Comparison of ENCODE assay signal across 9 cellular contexts in genomic region chr2:241880311-241881073, GRCh38. TPM values are rescaled to one million over a fixed set of nuclear protein-coding genes. Genes with fewer than 3 reads are reported as not detected.
DNase-seq lines count a peak whose midpoint lies in the region; ATAC-seq, FAIRE-seq and TF ChIP-seq lines count a peak whose summit lies in the region.
"Had no signal": no experiment of that assay in that cellular context is flagged by ENCODE, and none has a peak within 500 bp of the region (broad histone marks: within the 10 kb centered on the region; RNA-seq: fewer than 3 reads in every experiment).

No MANE protein-coding gene starts in this region.

- H3K36me3 ChIP-seq in right lobe of liver, result no peaks in the 10 kb centered on the region
- no peaks in the 10 kb centered on the region for H3K36me3 ChIP-seq in HepG2 (replicated peaks in 1 of 2; ENCODE audit: control insufficient read depth in 1 of 2, insufficient read depth in 2 of 2, low read length in 2 of 2)
- no peaks in the 10 kb centered on the region for H3K36me3 ChIP-seq in body of pancreas (replicated peaks in 1 of 2; ENCODE audit: insufficient read depth in 1 of 2, low read depth in 2 of 2)
- no peaks in the 10 kb centered on the region for H3K36me3 ChIP-seq in mesendoderm (ENCODE audit: control insufficient read depth, insufficient read depth, low read length)
- no peaks in the 10 kb centered on the region for H3K36me3 ChIP-seq in uterus

- H3K27ac ChIP-seq in right lobe of liver (no peak overlapping the region), HepG2 (ENCODE audit: extremely low read length, insufficient read depth, low read length) (no peak overlapping the region), body of pancreas (peak overlapping the region in 3 of 4 donors; percentile 96 to 98 (median 97)), mesendoderm (ENCODE audit: low read depth, low read length) (no peak overlapping the region), uterus (peak overlapping the region; percentile 74 to 91)

- no peaks in the 10 kb centered on the region for H3K79me1 ChIP-seq in mesendoderm (ENCODE audit: low read length)

- no peak overlapping the region for H3K23ac ChIP-seq in mesendoderm (ENCODE audit: low read length)

- H3K79me2 ChIP-seq in HepG2 (ENCODE audit: insufficient read depth, low read length) (no peaks in the 10 kb centered on the region), mesendoderm (ENCODE audit: control insufficient read depth, insufficient read depth, low read length) (no peaks in the 10 kb centered on the region)

- WGBS in right lobe of liver (ENCODE audit: insufficient coverage, low coverage, low lambda C conversion rate, missing lambda C conversion rate), result 94% methylated on average over 7 of the region's 16 CpGs
- WGBS in HepG2 (ENCODE audit: low lambda C conversion rate), result 54% methylated on average over 15 of the region's 16 CpGs
- WGBS in body of pancreas, 2 donors, result 73 to 83% methylated on average over 11 to 16 of the region's 16 CpGs
- no CpG with 5 or more reads among the region's 16 CpGs for WGBS in mesendoderm (ENCODE audit: extremely low coverage, insufficient coverage, low lambda C conversion rate)

- TF ChIP-seq EP300 in HepG2 (IDR thresholded peaks at IDR 0.05; ENCODE audit: low read depth in 2 of 2, low read length in 2 of 2) (no peak), HepG2 (CRISPR knock-in tag; IDR thresholded peaks at IDR 0.05; ENCODE audit: borderline replicate concordance) (no peak)

- no TSS peak for BruUV-seq in HepG2 (replicated peaks; lab: Mats Ljungman, UMichigan)

- CTCF ChIA-PET in HepG2 (lab: Yijun Ruan, JAX; ENCODE audit: low intra/inter-chr PET ratio, low total read pairs), result no interaction called here

- H4K20me1 ChIP-seq in HepG2 (ENCODE audit: insufficient read depth, low read length), result no peaks in the 10 kb centered on the region

- intact Hi-C loops in right lobe of liver (cut with DNase I) (no loop called here), HepG2 (cut with micrococcal nuclease; ENCODE audit: unreplicated experiment) (no loop called here), body of pancreas (cut with DNase I) (no loop called here), uterus (cut with DNase I; ENCODE audit: low total_unique reads) (no loop called here)

- no peak overlapping the region for H2BK5ac ChIP-seq in mesendoderm (ENCODE audit: low read length)

- no peak overlapping the region for H4K8ac ChIP-seq in mesendoderm (ENCODE audit: low read depth, low read length)

- TF ChIP-seq POLR2A in right lobe of liver (IDR thresholded peaks at IDR 0.05), result no peak
- TF ChIP-seq POLR2A in HepG2 (IDR thresholded peaks at IDR 0.05; ENCODE audit: insufficient read depth in 1 of 2, low read depth in 2 of 2, low read length in 2 of 2), result no peak
- no peak for TF ChIP-seq POLR2A in body of pancreas (IDR thresholded peaks at IDR 0.05)
- no peak for TF ChIP-seq POLR2A in uterus (IDR thresholded peaks at IDR 0.05)

- no peak overlapping the region for H3K18ac ChIP-seq in mesendoderm (ENCODE audit: low read length)

- no peak overlapping the region for H2AK5ac ChIP-seq in mesendoderm (ENCODE audit: low read length)

- H3K9me3 ChIP-seq in right lobe of liver, result no peaks in the 10 kb centered on the region
- H3K9me3 ChIP-seq in HepG2 (ENCODE audit: low read length), result peaks cover 2% of the 10 kb centered on the region
- no peaks in the 10 kb centered on the region for H3K9me3 ChIP-seq in body of pancreas
- H3K9me3 ChIP-seq in uterus, result no peaks in the 10 kb centered on the region

- TF ChIP-seq CTCF in right lobe of liver (IDR thresholded peaks at IDR 0.05) (no peak), HepG2 (CRISPR knock-in tag; IDR thresholded peaks at IDR 0.05) (no peak), body of pancreas (IDR thresholded peaks at IDR 0.05) (no peak), uterus (IDR thresholded peaks at IDR 0.05) (no peak)

- H2BK15ac ChIP-seq in mesendoderm (replicated peaks; ENCODE audit: low read depth), result no peak overlapping the region

- H3K27me3 ChIP-seq in right lobe of liver, result no peaks in the 10 kb centered on the region
- H3K27me3 ChIP-seq in HepG2 (ENCODE audit: control insufficient read depth in 1 of 2, insufficient read depth in 2 of 2, low read length in 2 of 2), result peaks cover 7 to 37% of the 10 kb centered on the region in 2 experiments
- no peaks in the 10 kb centered on the region for H3K27me3 ChIP-seq in body of pancreas
- H3K27me3 ChIP-seq in mesendoderm (ENCODE audit: insufficient read depth, low read length, poor library complexity), result no peaks in the 10 kb centered on the region
- H3K27me3 ChIP-seq in uterus, result no peaks in the 10 kb centered on the region

- no peak overlapping the region for H3K9ac ChIP-seq in HepG2 (ENCODE audit: insufficient read depth, low read depth, low read length)
- H3K9ac ChIP-seq in mesendoderm (ENCODE audit: low read length), result peak overlapping the region; percentile 82

- H3K4ac ChIP-seq in mesendoderm (ENCODE audit: low read depth, low read length), result no peak overlapping the region

- no peak for FAIRE-seq in HepG2 (lab: Jason Lieb, UNC)

- no peak overlapping the region for H2AFZ ChIP-seq in HepG2 (ENCODE audit: low read length)

- H3K4me2 ChIP-seq in HepG2 (ENCODE audit: low read depth, low read length), result no peak overlapping the region
- H3K4me2 ChIP-seq in mesendoderm (ENCODE audit: low read length), result peak overlapping the region; percentile 67

- H3K56ac ChIP-seq in mesendoderm (ENCODE audit: low read length), result peak overlapping the region; percentile 90

- H2BK120ac ChIP-seq in mesendoderm (ENCODE audit: low read depth, low read length), result no peak overlapping the region

- no peak for ATAC-seq in right lobe of liver
- no peak for ATAC-seq in HepG2
- ATAC-seq in body of pancreas, result no peak
- ATAC-seq in HG03139 (IDR thresholded peaks at IDR 0.05; ENCODE audit: unreplicated experiment), result no peak

- no peak for TF ChIP-seq RAD21 in HepG2 (CRISPR knock-in tag; IDR thresholded peaks at IDR 0.05)

- no peak for DNase-seq in right lobe of liver
- DNase-seq in HepG2 (ENCODE audit: low spot score), result no peak
- DNase-seq in body of pancreas, result no peak
- no peak for DNase-seq in mesendoderm
- no peak for DNase-seq in uterus
- DNase-seq in DMS114 treated with DMSO at 0.1 percent for 48 hours (lab: John Stamatoyannopoulos, UW; ENCODE audit: unreplicated experiment), result no peak
- no peak for DNase-seq in OCI-M2 (lab: John Stamatoyannopoulos, UW; ENCODE audit: unreplicated experiment)

- H3K4me3 ChIP-seq in right lobe of liver, result peak overlapping the region in 2 of 3 donors; percentile 45 to 58
- H3K4me3 ChIP-seq in HepG2 (replicated peaks in 1 of 3; ENCODE audit: insufficient read depth in 1 of 3, low read depth in 2 of 3, low read length in 3 of 3), result no peak overlapping the region
- H3K4me3 ChIP-seq in body of pancreas, result no peak overlapping the region
- no peak overlapping the region for H3K4me3 ChIP-seq in mesendoderm (ENCODE audit: low read length)
- H3K4me3 ChIP-seq in uterus, result peak overlapping the region; percentile 58 to 62

- H4K5ac ChIP-seq in mesendoderm (ENCODE audit: low read length), result no peak overlapping the region

- in situ Hi-C loops in HepG2 (cut with HindIII; ENCODE audit: extremely low pct_ligation_motif_present, low pct_unique_long_range_greater_than_20kb), result no loop called here

- H3K4me1 ChIP-seq in right lobe of liver, result peaks cover 0 to 14% (median 3%) of the 10 kb centered on the region in 4 donors
- peaks cover 21% of the 10 kb centered on the region for H3K4me1 ChIP-seq in HepG2 (ENCODE audit: insufficient read depth, low read length)
- H3K4me1 ChIP-seq in body of pancreas, result peaks cover 35% of the 10 kb centered on the region
- peaks cover 2% of the 10 kb centered on the region for H3K4me1 ChIP-seq in mesendoderm (ENCODE audit: control insufficient read depth, low read depth, low read length)
- peaks cover 7 to 18% of the 10 kb centered on the region in 2 donors for H3K4me1 ChIP-seq in uterus

- POLR2A ChIA-PET in HepG2 (lab: Yijun Ruan, JAX), result no interaction called here

RNA-seq across cellular contexts. Expression of gene RTP5, which starts 11.0 kb away (rescaled TPM):
- total RNA-seq in right lobe of liver (not detected), HepG2 (2016; rRNA removed; fragmentation: Illumina TruSeq; extraction: Trizol) (not detected in 2 replicates), body of pancreas (not detected), uterus (under 1 TPM in 1 of 4 donors, not detected in 3; 0.15 TPM)
- total RNA-seq in HepG2 (2016; cell fraction: cytosol; rRNA removed; fragmentation: Illumina TruSeq; extraction: Trizol; ENCODE audit: low read depth), result not detected in 2 replicates
- not detected in 2 replicates for total RNA-seq in HepG2 (2016; cell fraction: insoluble cytoplasmic fraction; rRNA removed; fragmentation: Illumina TruSeq; extraction: Trizol)
- total RNA-seq in HepG2 (2016; cell fraction: membrane; rRNA removed; fragmentation: Illumina TruSeq; extraction: Trizol), result not detected in 2 replicates
- not detected in 2 replicates for total RNA-seq in HepG2 (2016; cell fraction: nucleus; rRNA removed; fragmentation: Illumina TruSeq; extraction: Trizol)
- not detected in 2 replicates for polyA plus RNA-seq in HepG2 (2011; rRNA removed)
- not detected in 2 replicates for polyA plus RNA-seq in HepG2 (2011; cell fraction: cytosol; rRNA removed)
- not detected in 2 replicates for polyA plus RNA-seq in HepG2 (2011; cell fraction: nucleus; rRNA removed)
- not detected in 2 replicates for polyA plus RNA-seq in HepG2 (2012)
- not detected in 2 replicates for polyA plus RNA-seq in HepG2 (2016; cell fraction: cytosol; fragmentation: Illumina TruSeq; extraction: Trizol; ENCODE audit: low read depth)
- polyA plus RNA-seq in HepG2 (2016; cell fraction: insoluble cytoplasmic fraction; fragmentation: Illumina TruSeq; extraction: Trizol; ENCODE audit: low read depth), result not detected in 2 replicates
- not detected in 2 replicates for polyA plus RNA-seq in HepG2 (2016; cell fraction: membrane; fragmentation: Illumina TruSeq; extraction: Trizol; ENCODE audit: low read depth)
- not detected in 2 replicates for polyA plus RNA-seq in HepG2 (2016; cell fraction: nucleus; fragmentation: Illumina TruSeq; extraction: Trizol; ENCODE audit: insufficient read depth, low read depth)
- not detected in 2 replicates for polyA minus RNA-seq in HepG2 (2011; rRNA and poly(A)+ RNA removed; ENCODE audit: low replicate concordance)
- polyA minus RNA-seq in HepG2 (2011; cell fraction: cytosol; rRNA and poly(A)+ RNA removed), result not detected in 2 replicates
- polyA minus RNA-seq in HepG2 (2011; cell fraction: nucleus; rRNA and poly(A)+ RNA removed), result not detected in 2 replicates
- polyA plus RNA-seq in mesendoderm (2013, experiment 1 of 2), result not detected
- not detected for polyA plus RNA-seq in mesendoderm (2013, experiment 2 of 2)
- total RNA-seq: G401 had no signal

RNA-seq across cellular contexts. Expression of gene PDCD1, which starts 21.8 kb away (rescaled TPM):
- under 1 TPM in 3 of 6 experiments, not detected in 3; 0.19 to 0.61 (median 0.20) TPM for total RNA-seq in right lobe of liver
- not detected in 2 replicates for total RNA-seq in HepG2 (2016; rRNA removed; fragmentation: Illumina TruSeq; extraction: Trizol)
- not detected in 2 replicates for total RNA-seq in HepG2 (2016; cell fraction: cytosol; rRNA removed; fragmentation: Illumina TruSeq; extraction: Trizol; ENCODE audit: low read depth)
- 0.11 TPM in 1 of 2 replicates, not detected in the other for total RNA-seq in HepG2 (2016; cell fraction: insoluble cytoplasmic fraction; rRNA removed; fragmentation: Illumina TruSeq; extraction: Trizol)
- total RNA-seq in HepG2 (2016; cell fraction: membrane; rRNA removed; fragmentation: Illumina TruSeq; extraction: Trizol), result 0.09 TPM in 1 of 2 replicates, not detected in the other
- total RNA-seq in HepG2 (2016; cell fraction: nucleus; rRNA removed; fragmentation: Illumina TruSeq; extraction: Trizol), result 0.59 TPM in 1 of 2 replicates, not detected in the other
- 0.04 and 0.31 TPM in 2 replicates for polyA plus RNA-seq in HepG2 (2011; rRNA removed)
- polyA plus RNA-seq in HepG2 (2011; cell fraction: cytosol; rRNA removed), result 0.15 and 0.24 TPM in 2 replicates
- polyA plus RNA-seq in HepG2 (2011; cell fraction: nucleus; rRNA removed), result 0.18 and 0.19 TPM in 2 replicates
- polyA plus RNA-seq in HepG2 (2012), result not detected in 2 replicates
- 0.41 TPM in 1 of 2 replicates, not detected in the other for polyA plus RNA-seq in HepG2 (2016; cell fraction: cytosol; fragmentation: Illumina TruSeq; extraction: Trizol; ENCODE audit: low read depth)
- not detected in 2 replicates for polyA plus RNA-seq in HepG2 (2016; cell fraction: insoluble cytoplasmic fraction; fragmentation: Illumina TruSeq; extraction: Trizol; ENCODE audit: low read depth)
- not detected in 2 replicates for polyA plus RNA-seq in HepG2 (2016; cell fraction: membrane; fragmentation: Illumina TruSeq; extraction: Trizol; ENCODE audit: low read depth)
- polyA plus RNA-seq in HepG2 (2016; cell fraction: nucleus; fragmentation: Illumina TruSeq; extraction: Trizol; ENCODE audit: insufficient read depth, low read depth), result not detected in 2 replicates
- 0.70 TPM in 1 of 2 replicates, not detected in the other for polyA minus RNA-seq in HepG2 (2011; rRNA and poly(A)+ RNA removed; ENCODE audit: low replicate concordance)
- polyA minus RNA-seq in HepG2 (2011; cell fraction: cytosol; rRNA and poly(A)+ RNA removed), result not detected in 2 replicates
- polyA minus RNA-seq in HepG2 (2011; cell fraction: nucleus; rRNA and poly(A)+ RNA removed), result not detected in 2 replicates
- 1 to 10 TPM in 1 of 2 donors, under 1 TPM in 1; 0.99 to 1.3 TPM for total RNA-seq in body of pancreas
- 0.87 TPM for polyA plus RNA-seq in mesendoderm (2013, experiment 1 of 2)
- polyA plus RNA-seq in mesendoderm (2013, experiment 2 of 2), result 0.78 TPM
- total RNA-seq in uterus, result under 1 TPM in 1 of 4 donors, not detected in 3; 0.21 TPM
- total RNA-seq: G401 had no signal

Comparison
In these comparisons a context has a peak if more than half of its experiments do, and no peak if none do; other contexts are left out.
1. H3K4me3 ChIP-seq: peak in right lobe of liver (2 of 3) and uterus (2 of 2); none in HepG2 (0 of 3), body of pancreas (0 of 2) and mesendoderm (single experiment).
2. H3K27ac ChIP-seq: peak in body of pancreas (3 of 4) and uterus (2 of 2); none in right lobe of liver (0 of 3), HepG2 (single experiment) and mesendoderm (single experiment).